In the genomic region with DNA sequence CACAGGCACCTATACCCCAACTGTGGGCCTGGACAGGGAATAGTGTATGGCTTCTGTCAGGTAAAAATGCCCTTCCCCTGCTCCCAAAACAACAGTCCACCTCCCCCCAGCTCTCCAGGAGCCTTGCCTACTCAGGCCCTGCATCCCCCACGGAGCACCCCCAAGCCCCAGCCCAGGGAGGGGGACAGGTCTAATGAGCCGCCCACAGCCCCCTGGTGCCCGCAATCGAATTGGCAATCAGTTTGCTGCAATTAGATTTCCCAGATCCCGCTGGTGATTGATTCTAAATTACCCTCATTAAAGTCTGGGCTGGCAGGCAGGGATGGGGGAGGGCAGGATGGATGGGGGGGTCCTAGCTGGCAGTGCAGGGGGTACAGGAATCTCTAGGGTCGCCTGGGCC, we compare ENCODE assay signal across 27 cellular contexts.
"Had no signal": no experiment of that assay in that cellular context is flagged by ENCODE, and none has a peak within 500 bp of the region (broad histone marks: within the 10 kb centered on the region; RNA-seq: fewer than 3 reads in every experiment).

No MANE protein-coding gene starts in this region.

- ATAC-seq: foreskin keratinocyte; left lung; pancreas; stimulated activated memory B cell treated with anti-CD40 and anti-IgM and Interleukin-4, amounts not matched to agents 10 μg/mL and 1 μg/mL and 100 μg/mL, for 72 hours; stimulated activated naive CD8-positive, alpha-beta T cell treated with anti-CD3 and anti-CD28 coated beads, Interleukin-15, amount 100 ng/mL, for 72 hours; T-helper 17 cell had no signal

- H3K27ac ChIP-seq: foreskin keratinocyte, left lung, pancreas, thyroid gland, upper lobe of right lung, WERI-Rb-1 had no signal

- H3K9me3 ChIP-seq: adrenal gland, ascending aorta, left lung, pancreas, prostate gland, thyroid gland, upper lobe of right lung had no signal

- H3K4me1 Mint-ChIP-seq: activated naive CD8-positive, alpha-beta T cell treated with anti-CD3 and anti-CD28 coated beads for 36 hours; stimulated activated naive CD8-positive, alpha-beta T cell treated with anti-CD3 and anti-CD28 coated beads, Interleukin-15, amount 100 ng/mL, for 72 hours had no signal

- H3K27me3 Mint-ChIP-seq: activated CD4-positive, alpha-beta memory T cell treated with anti-CD3 and anti-CD28 coated beads for 36 hours had no signal

- H3K36me3 ChIP-seq: adrenal gland, ascending aorta, left lung, pancreas, prostate gland, thyroid gland, upper lobe of right lung, WERI-Rb-1 had no signal

- DNase-seq: activated CD4-positive, alpha-beta memory T cell treated with anti-CD3 and anti-CD28 coated beads for 36 hours; activated CD4-positive, alpha-beta T cell treated with anti-CD3 and anti-CD28 coated beads, Interleukin-2, amount 10 ng/mL, durations not matched to agents 24 days and 14 days; activated CD4-positive, CD25-positive, alpha-beta regulatory T cell treated with anti-CD3 and anti-CD28 coated beads, Interleukin-2, amount 50 U/mL, for 72 hours; activated CD8-positive, alpha-beta memory T cell treated with anti-CD3 and anti-CD28 coated beads, Interleukin-2, amount 50 U/mL, for 4 hours; activated effector memory CD4-positive, alpha-beta T cell treated with anti-CD3 and anti-CD28 coated beads, Interleukin-2, amount 50 U/mL, for 16 hours; activated naive CD4-positive, alpha-beta T cell treated with anti-CD3 and anti-CD28 coated beads for 36 hours; activated naive CD8-positive, alpha-beta T cell treated with anti-CD3 and anti-CD28 coated beads for 36 hours; activated T-cell treated with anti-CD3 and anti-CD28 coated beads, Interleukin-2, amount 50 U/mL, for 1 hour; foreskin keratinocyte; mesendoderm; pancreas; stimulated activated CD4-positive, alpha-beta T cell treated with anti-CD3 and anti-CD28 coated beads, Interleukin-4, amount 100 ng/mL, for 24 hours; stimulated activated CD8-positive, alpha-beta memory T cell treated with anti-CD3 and anti-CD28 coated beads, Interleukin-4, amount 100 ng/mL, for 48 hours; stimulated activated naive CD8-positive, alpha-beta T cell treated with anti-CD3 and anti-CD28 coated beads, Interleukin-15, amount 100 ng/mL, for 72 hours; T-helper 17 cell; T1000; thyroid gland; upper lobe of right lung; WERI-Rb-1 had no signal

- H3K4me1 ChIP-seq: foreskin keratinocyte had no signal

- H3K27me3 ChIP-seq: adrenal gland, ascending aorta, left lung, pancreas, thyroid gland, upper lobe of right lung had no signal

- H3K4me3 ChIP-seq: adrenal gland, ascending aorta, left lung, lung, pancreas, prostate gland, thyroid gland, upper lobe of right lung had no signal

- H3K36me3 Mint-ChIP-seq: activated CD4-positive, alpha-beta memory T cell treated with anti-CD3 and anti-CD28 coated beads for 36 hours; activated naive CD8-positive, alpha-beta T cell treated with anti-CD3 and anti-CD28 coated beads for 36 hours; stimulated activated memory B cell treated with anti-CD40 and anti-IgM and Interleukin-4, amounts not matched to agents 10 μg/mL and 1 μg/mL and 100 μg/mL, for 72 hours had no signal

- H3K9me3 Mint-ChIP-seq: activated CD4-positive, alpha-beta memory T cell treated with anti-CD3 and anti-CD28 coated beads for 36 hours; activated CD4-positive, alpha-beta T cell treated with anti-CD3 and anti-CD28 coated beads, Interleukin-2, amount 10 ng/mL, durations not matched to agents 24 days and 14 days; activated naive CD4-positive, alpha-beta T cell treated with anti-CD3 and anti-CD28 coated beads for 36 hours; activated naive CD8-positive, alpha-beta T cell treated with anti-CD3 and anti-CD28 coated beads for 36 hours; activated T-helper 1 cell treated with anti-CD3 and anti-CD28 coated beads, Interleukin-12 subunit alpha, Interleukin-12 subunit beta, Interleukin-2, Interleukin-4 antibody, amounts not matched to agents 30 ng/mL and 10 ng/mL and 1 ng/mL, durations not matched to agents 14 hours and 24 hours and 36 hours; nephron; stimulated activated memory B cell treated with anti-CD40 and anti-IgM and Interleukin-4, amounts not matched to agents 10 μg/mL and 1 μg/mL and 100 μg/mL, for 72 hours; stimulated activated naive CD8-positive, alpha-beta T cell treated with anti-CD3 and anti-CD28 coated beads, Interleukin-15, amount 100 ng/mL, for 72 hours had no signal

- H3K4me3 Mint-ChIP-seq: activated CD4-positive, alpha-beta memory T cell treated with anti-CD3 and anti-CD28 coated beads for 36 hours; activated CD4-positive, alpha-beta T cell treated with anti-CD3 and anti-CD28 coated beads, Interleukin-2, amount 10 ng/mL, durations not matched to agents 24 days and 14 days; activated naive CD4-positive, alpha-beta T cell treated with anti-CD3 and anti-CD28 coated beads for 36 hours; activated naive CD8-positive, alpha-beta T cell treated with anti-CD3 and anti-CD28 coated beads for 36 hours; activated T-helper 1 cell treated with anti-CD3 and anti-CD28 coated beads, Interleukin-12 subunit alpha, Interleukin-12 subunit beta, Interleukin-2, Interleukin-4 antibody, amounts not matched to agents 30 ng/mL and 10 ng/mL and 1 ng/mL, durations not matched to agents 14 hours and 24 hours and 36 hours; nephron; stimulated activated memory B cell treated with anti-CD40 and anti-IgM and Interleukin-4, amounts not matched to agents 10 μg/mL and 1 μg/mL and 100 μg/mL, for 72 hours; stimulated activated naive CD8-positive, alpha-beta T cell treated with anti-CD3 and anti-CD28 coated beads, Interleukin-15, amount 100 ng/mL, for 72 hours; T-helper 17 cell had no signal

- H3K27ac Mint-ChIP-seq: activated CD4-positive, alpha-beta memory T cell treated with anti-CD3 and anti-CD28 coated beads for 36 hours; activated CD4-positive, alpha-beta T cell treated with anti-CD3 and anti-CD28 coated beads, Interleukin-2, amount 10 ng/mL, durations not matched to agents 24 days and 14 days; activated naive CD4-positive, alpha-beta T cell treated with anti-CD3 and anti-CD28 coated beads for 36 hours; activated naive CD8-positive, alpha-beta T cell treated with anti-CD3 and anti-CD28 coated beads for 36 hours; activated T-helper 1 cell treated with anti-CD3 and anti-CD28 coated beads, Interleukin-12 subunit alpha, Interleukin-12 subunit beta, Interleukin-2, Interleukin-4 antibody, amounts not matched to agents 30 ng/mL and 10 ng/mL and 1 ng/mL, durations not matched to agents 14 hours and 24 hours and 36 hours; stimulated activated memory B cell treated with anti-CD40 and anti-IgM and Interleukin-4, amounts not matched to agents 10 μg/mL and 1 μg/mL and 100 μg/mL, for 72 hours; stimulated activated naive CD8-positive, alpha-beta T cell treated with anti-CD3 and anti-CD28 coated beads, Interleukin-15, amount 100 ng/mL, for 72 hours; T-helper 17 cell had no signal
